In genomic region chr5:109532773-109533364, GRCh38 we compare ENCODE assay signal across 14 cellular contexts.
"Had no signal": no experiment of that assay in that cellular context is flagged by ENCODE, and none has a peak within 500 bp of the region (broad histone marks: within the 10 kb centered on the region; RNA-seq: fewer than 3 reads in every experiment).

No MANE protein-coding gene starts in this region.

- H3K4me3 ChIP-seq: cardiac muscle cell, gastroesophageal sphincter, left ventricle myocardium inferior, neural progenitor cell, transverse colon had no signal

- ATAC-seq: activated T-cell treated with anti-CD3 and anti-CD28 coated beads, Interleukin-2, amount 50 U/mL, for 72 hours; gastroesophageal sphincter; stimulated activated memory B cell treated with anti-CD40 and anti-IgM and Interleukin-4, amounts not matched to agents 10 μg/mL and 1 μg/mL and 100 μg/mL, for 72 hours had no signal

- H3K4me2 ChIP-seq: neural progenitor cell had no signal

- H3K36me3 ChIP-seq: cardiac muscle cell, gastroesophageal sphincter, left ventricle myocardium inferior, neural progenitor cell, transverse colon had no signal

- H2AFZ ChIP-seq: neural progenitor cell had no signal

- H3K27me3 ChIP-seq: cardiac muscle cell, gastroesophageal sphincter, neural progenitor cell, transverse colon had no signal

- DNase-seq: activated CD4-positive, alpha-beta memory T cell treated with anti-CD3 and anti-CD28 coated beads, Interleukin-2, amount 10 ng/mL, durations not matched to agents 7 days and 5 days; activated gamma-delta T cell treated with Interleukin-2 at 50 U/mL for 16 hours; activated naive CD8-positive, alpha-beta T cell treated with anti-CD3 and anti-CD28 coated beads for 36 hours; activated T-cell treated with anti-CD3 and anti-CD28 coated beads, Interleukin-2, amount 50 U/mL, for 72 hours; aorta; left ventricle myocardium inferior; small intestine; T1000; transverse colon had no signal

- H3K9ac ChIP-seq: neural progenitor cell had no signal

- H3K27ac ChIP-seq: cardiac muscle cell, gastroesophageal sphincter, left ventricle myocardium inferior, neural progenitor cell, transverse colon, VCaP had no signal

- H3K9me3 ChIP-seq: gastroesophageal sphincter, left ventricle myocardium inferior, transverse colon had no signal

- H3K4me1 ChIP-seq: left ventricle myocardium inferior, neural progenitor cell, transverse colon had no signal
